ENCODE assay signal across 1 cellular context in genomic region chr14:23694085-23694975, GRCh38.
TF ChIP-seq lines count a peak whose summit lies in the region.

No MANE protein-coding gene starts in this region.

TF ChIP-seq in HepG2, 621 proteins besides CTCF, POLR2A, EP300 and RAD21 (continued from another document and continues in another):
- TF ChIP-seq TFAP4 (IDR thresholded peaks at IDR 0.05; ENCODE audit: borderline replicate concordance, low read depth) (no peak), POLR2G (IDR thresholded peaks at IDR 0.05; ENCODE audit: low read depth, low read length) (0 out of 2 replicates have a peak, but pooled peaks have one; percentile 40), TAF15 (IDR thresholded peaks at IDR 0.05; ENCODE audit: low read depth, low read length, poor library complexity, severe bottlenecking) (no peak), ZUFSP (CRISPR knock-in tag; IDR thresholded peaks at IDR 0.05; ENCODE audit: borderline replicate concordance) (no peak), ZNF264 (CRISPR knock-in tag; IDR thresholded peaks at IDR 0.05) (peak; percentile 83; the same call in 1 of the 2 replicates), ZNF337 (CRISPR knock-in tag; IDR thresholded peaks at IDR 0.05; ENCODE audit: borderline replicate concordance, low read depth) (no peak), GABPA (IDR thresholded peaks at IDR 0.05; ENCODE audit: low read depth, low read length) (no peak), GABPA (CRISPR knock-in tag; IDR thresholded peaks at IDR 0.05; ENCODE audit: low read depth) (peak; percentile 33), RELA (CRISPR knock-in tag; IDR thresholded peaks at IDR 0.05) (no peak), TEF (CRISPR knock-in tag; IDR thresholded peaks at IDR 0.05) (no peak), PRPF4 (IDR thresholded peaks at IDR 0.05; ENCODE audit: low read depth, low read length, poor library complexity, severe bottlenecking) (no peak), PHF8 (CRISPR knock-in tag; IDR thresholded peaks at IDR 0.05) (no peak), CREB3 (CRISPR knock-in tag; IDR thresholded peaks at IDR 0.05) (no peak), STAT6 (CRISPR knock-in tag; IDR thresholded peaks at IDR 0.05; ENCODE audit: borderline replicate concordance) (no peak), FOSL2 (CRISPR knock-in tag; IDR thresholded peaks at IDR 0.05) (peak; percentile 62; the same call in 1 of the 2 replicates), ZNF44 (CRISPR knock-in tag; IDR thresholded peaks at IDR 0.05) (0 out of 2 replicates have a peak, but pooled peaks have one; percentile 13), DRAP1 (CRISPR knock-in tag; IDR thresholded peaks at IDR 0.05) (peak; percentile 34; the same call in 1 of the 2 replicates), AGO1 (IDR thresholded peaks at IDR 0.05; ENCODE audit: low read depth, low read length, poor library complexity, severe bottlenecking) (no peak), ZFYVE20 (CRISPR knock-in tag; IDR thresholded peaks at IDR 0.05; ENCODE audit: borderline replicate concordance, low read depth) (no peak), SNAPC2 (CRISPR knock-in tag; IDR thresholded peaks at IDR 0.05) (no peak), NR2C2 (CRISPR knock-in tag; IDR thresholded peaks at IDR 0.05; ENCODE audit: borderline replicate concordance) (no peak; the same call in none of the 2 replicates), MIER2 (CRISPR knock-in tag; IDR thresholded peaks at IDR 0.05) (no peak), ATF7-NPFF (CRISPR knock-in tag; IDR thresholded peaks at IDR 0.05; ENCODE audit: low read depth) (no peak), ZNF468 (CRISPR knock-in tag; IDR thresholded peaks at IDR 0.05) (no peak), KLF15 (CRISPR knock-in tag; IDR thresholded peaks at IDR 0.05; ENCODE audit: borderline replicate concordance) (no peak), HNRNPLL (IDR thresholded peaks at IDR 0.05; ENCODE audit: low read depth, low read length, poor library complexity, severe bottlenecking) (no peak), HES4 (CRISPR knock-in tag; IDR thresholded peaks at IDR 0.05; ENCODE audit: borderline replicate concordance) (no peak), ZNF597 (CRISPR knock-in tag; IDR thresholded peaks at IDR 0.05) (no peak), SP5 (CRISPR knock-in tag; IDR thresholded peaks at IDR 0.05; ENCODE audit: borderline replicate concordance, low read depth) (no peak; the same call in 1 of the 2 replicates), SRF (IDR thresholded peaks at IDR 0.05; ENCODE audit: low read depth, low read length) (no peak), ZNF296 (CRISPR knock-in tag; conservative IDR thresholded peaks at IDR 0.05) (no peak; the same call in 1 of the 2 replicates), TRAFD1 (CRISPR knock-in tag; IDR thresholded peaks at IDR 0.05; ENCODE audit: borderline replicate concordance) (no peak), ATF2 (CRISPR knock-in tag; IDR thresholded peaks at IDR 0.05) (peak; percentile 88), NFE2L1 (CRISPR knock-in tag; IDR thresholded peaks at IDR 0.05; ENCODE audit: borderline replicate concordance) (no peak), NR0B2 (CRISPR knock-in tag; IDR thresholded peaks at IDR 0.05) (no peak; the same call in 1 of the 2 replicates), RXRB (CRISPR knock-in tag; IDR thresholded peaks at IDR 0.05; ENCODE audit: borderline replicate concordance) (peak; percentile 87), GLI4 (CRISPR knock-in tag; IDR thresholded peaks at IDR 0.05; ENCODE audit: borderline replicate concordance) (no peak), ZNF446 (CRISPR knock-in tag; IDR thresholded peaks at IDR 0.05) (no peak), ESRRA (CRISPR knock-in tag; IDR thresholded peaks at IDR 0.05; ENCODE audit: low read depth) (no peak), ZNF674 (CRISPR knock-in tag; IDR thresholded peaks at IDR 0.05; ENCODE audit: low read depth) (peak; percentile 51; the same call in 1 of the 2 replicates), POGK (CRISPR knock-in tag; conservative IDR thresholded peaks at IDR 0.05) (peak; percentile 91), GATA4 (IDR thresholded peaks at IDR 0.05; ENCODE audit: borderline replicate concordance, low read depth) (no peak), CHD2 (IDR thresholded peaks at IDR 0.05; ENCODE audit: low read depth, low read length) (no peak), ZNF275 (CRISPR knock-in tag; IDR thresholded peaks at IDR 0.05; ENCODE audit: borderline replicate concordance) (peak; percentile 75; the same call in 1 of the 2 replicates), RNF2 (conservative IDR thresholded peaks at IDR 0.05; ENCODE audit: low read depth) (no peak), MNT (IDR thresholded peaks at IDR 0.05) (no peak), ZNF562 (CRISPR knock-in tag; IDR thresholded peaks at IDR 0.05; ENCODE audit: borderline replicate concordance) (no peak), KAT2B (IDR thresholded peaks at IDR 0.05; ENCODE audit: borderline replicate concordance, low read depth, low read length) (no peak), ZNF17 (CRISPR knock-in tag; IDR thresholded peaks at IDR 0.05) (no peak)
